In the genomic region with DNA sequence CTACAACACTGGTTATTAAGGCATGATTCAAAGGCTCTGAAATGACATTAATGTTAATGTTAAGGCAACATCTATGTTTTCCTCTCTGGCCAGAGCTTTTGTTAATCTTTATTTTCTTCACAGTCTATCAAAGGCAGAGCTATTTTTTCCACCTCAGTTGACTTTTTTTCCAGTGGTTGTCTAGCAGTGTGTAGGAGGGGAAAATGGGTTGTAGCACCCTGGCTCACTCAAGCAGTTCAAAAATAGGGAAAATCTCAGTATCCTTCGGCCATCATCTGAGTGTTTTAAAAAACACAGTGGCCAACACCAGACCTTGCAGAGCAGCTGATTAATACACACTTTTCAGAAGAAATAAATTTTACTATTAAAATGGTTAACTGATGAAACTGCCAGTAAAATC, we compare ENCODE assay signal across 16 cellular contexts. TPM values are rescaled to one million over a fixed set of nuclear protein-coding genes. Genes with fewer than 3 reads are reported as not detected.
DNase-seq lines count a peak whose midpoint lies in the region; ATAC-seq and TF ChIP-seq lines count a peak whose summit lies in the region.
"Had no signal": no experiment of that assay in that cellular context is flagged by ENCODE, and none has a peak within 500 bp of the region (broad histone marks: within the 10 kb centered on the region; RNA-seq: fewer than 3 reads in every experiment).

No MANE protein-coding gene starts in this region.

- peaks cover 0 to 41% (median 7%) of the 10 kb centered on the region in 9 donors for H3K36me3 ChIP-seq in heart right ventricle

- H3K27me3 ChIP-seq in heart right ventricle = no peaks in the 10 kb centered on the region

- peaks cover 3% of the 10 kb centered on the region for H3K9me3 Mint-ChIP-seq in activated naive CD8-positive, alpha-beta T cell treated with anti-CD3 and anti-CD28 coated beads, Interleukin-2, amount 10 ng/mL, durations not matched to agents 7 days and 5 days
- no peaks in the 10 kb centered on the region for H3K9me3 Mint-ChIP-seq in mesothelial cell of epicardium

- no peaks in the 10 kb centered on the region for H3K9me3 ChIP-seq in heart right ventricle
- H3K9me3 ChIP-seq: psoas muscle had no signal

- DNase-seq in heart right ventricle = no peak
- DNase-seq in Right ventricle myocardium superior = no peak
- DNase-seq in activated naive CD8-positive, alpha-beta T cell treated with anti-CD3 and anti-CD28 coated beads, Interleukin-2, amount 10 ng/mL, durations not matched to agents 7 days and 5 days = no peak
- no peak for DNase-seq in mesothelial cell of epicardium (ENCODE audit: low spot score in 2 of 2, unreplicated experiment in 2 of 2)
- DNase-seq in GM03348 (ENCODE audit: low spot score) = no peak
- no peak for DNase-seq in NCI-H2081 treated with DMSO at 0.1 percent for 48 hours (lab: John Stamatoyannopoulos, UW)
- DNase-seq in NCI-H774 (lab: John Stamatoyannopoulos, UW) = no peak
- no peak for DNase-seq in GM19240 (ENCODE audit: insufficient read length, low spot score)
- DNase-seq: activated CD4-positive, alpha-beta T cell treated with anti-CD3 and anti-CD28 coated beads for 4 hours; activated gamma-delta T cell; caudate nucleus; IMR-90; psoas muscle; stimulated activated CD4-positive, alpha-beta T cell treated with anti-CD3 and anti-CD28 coated beads, Interleukin-12 subunit alpha, Interleukin-12 subunit beta, amount 100 ng/mL, for 4 hours had no signal

- H3K27me3 Mint-ChIP-seq in activated naive CD8-positive, alpha-beta T cell treated with anti-CD3 and anti-CD28 coated beads, Interleukin-2, amount 10 ng/mL, durations not matched to agents 7 days and 5 days = no peaks in the 10 kb centered on the region
- H3K27me3 Mint-ChIP-seq in mesothelial cell of epicardium (ENCODE audit: low read depth) = no peaks in the 10 kb centered on the region

- peak overlapping the region; percentile 21 for H3K4me3 Mint-ChIP-seq in activated naive CD8-positive, alpha-beta T cell treated with anti-CD3 and anti-CD28 coated beads, Interleukin-2, amount 10 ng/mL, durations not matched to agents 7 days and 5 days
- no peak overlapping the region for H3K4me3 Mint-ChIP-seq in mesothelial cell of epicardium

- H3K4me1 Mint-ChIP-seq in activated naive CD8-positive, alpha-beta T cell treated with anti-CD3 and anti-CD28 coated beads, Interleukin-2, amount 10 ng/mL, durations not matched to agents 7 days and 5 days = peaks cover 44% of the 10 kb centered on the region
- peaks cover 43% of the 10 kb centered on the region for H3K4me1 Mint-ChIP-seq in mesothelial cell of epicardium

- ATAC-seq in heart right ventricle (peak in 4 of 8 donors; percentile 10 to 59 (median 40)), Right ventricle myocardium superior (ENCODE audit: poor library complexity) (no peak)
- no peak for ATAC-seq in activated naive CD8-positive, alpha-beta T cell treated with anti-CD3 and anti-CD28 coated beads, Interleukin-2, amount 10 ng/mL, durations not matched to agents 7 days and 5 days (ENCODE audit: low read depth)
- ATAC-seq: left lobe of liver, psoas muscle had no signal

- peaks cover 49% of the 10 kb centered on the region for H3K36me3 Mint-ChIP-seq in activated naive CD8-positive, alpha-beta T cell treated with anti-CD3 and anti-CD28 coated beads, Interleukin-2, amount 10 ng/mL, durations not matched to agents 7 days and 5 days
- H3K36me3 Mint-ChIP-seq in mesothelial cell of epicardium = peaks cover 21% of the 10 kb centered on the region

- TF ChIP-seq CTCF in heart right ventricle (IDR thresholded peaks at IDR 0.05) = no peak
- no peak for TF ChIP-seq CTCF in mesothelial cell of epicardium (IDR thresholded peaks at IDR 0.05; ENCODE audit: unreplicated experiment)

- POLR2A ChIA-PET in activated naive CD8-positive, alpha-beta T cell treated with anti-CD3 and anti-CD28 coated beads, Interleukin-2, amount 10 ng/mL, durations not matched to agents 7 days and 5 days (lab: Charles Lee) = no interaction called here

- peak overlapping the region; percentile 56 for H3K27ac Mint-ChIP-seq in activated naive CD8-positive, alpha-beta T cell treated with anti-CD3 and anti-CD28 coated beads, Interleukin-2, amount 10 ng/mL, durations not matched to agents 7 days and 5 days
- peak overlapping the region; percentile 73 for H3K27ac Mint-ChIP-seq in mesothelial cell of epicardium

- peak overlapping the region in 6 of 10 donors; percentile 6 to 44 (median 34) for H3K27ac ChIP-seq in heart right ventricle
- H3K27ac ChIP-seq: psoas muscle, RWPE1 had no signal

- intact Hi-C loops in heart right ventricle (cut with DNase I) = no loop called here
- intact Hi-C loops in Right ventricle myocardium superior (cut with DNase I) = no loop called here

- WGBS in heart right ventricle, 2 donors = 36 to 38% methylated on average over 1 of the region's 1 CpG

- H3K4me3 ChIP-seq in heart right ventricle = no peak overlapping the region
- H3K4me3 ChIP-seq: psoas muscle had no signal

- peaks cover 4 to 85% (median 60%) of the 10 kb centered on the region in 9 donors for H3K4me1 ChIP-seq in heart right ventricle

RNA-seq across cellular contexts. Expression of gene CBLB, which starts 21.4 kb away (rescaled TPM):
- total RNA-seq in heart right ventricle (10 to 100 TPM; 31.2 to 72.7 (median 46.0) TPM), Right ventricle myocardium superior (56.7 TPM), mesothelial cell of epicardium (101 to 116 TPM (median 108 TPM) in 3 replicates)
- 10 to 100 TPM; 14.2 to 61.7 TPM for polyA plus RNA-seq in heart right ventricle
- total RNA-seq in activated naive CD8-positive, alpha-beta T cell treated with anti-CD3 and anti-CD28 coated beads, Interleukin-2, amount 10 ng/mL, durations not matched to agents 7 days and 5 days = 100 to 1,000 TPM; 146 to 157 TPM
